1 cellular context compared by ENCODE assay signal in genomic region chr19:2261438-2262172, GRCh38.
TF ChIP-seq lines count a peak whose summit lies in the region.

No MANE protein-coding gene starts in this region.

TF ChIP-seq in GM12878, 131 proteins besides CTCF, POLR2A, EP300 and RAD21:
- TF ChIP-seq MEF2B (IDR thresholded peaks at IDR 0.05; ENCODE audit: partially characterized antibody, poor library complexity, severe bottlenecking) = no peak
- no peak for TF ChIP-seq ZNF592 (IDR thresholded peaks at IDR 0.05)
- TF ChIP-seq NRF1 (conservative IDR thresholded peaks at IDR 0.05; ENCODE audit: low read depth, low read length) = no peak
- peak; percentile 7; the same call in 1 of the 2 replicates for TF ChIP-seq SPI1 (IDR thresholded peaks at IDR 0.05; ENCODE audit: borderline replicate concordance, insufficient read depth, low read depth, low read length)
- TF ChIP-seq SREBF2 (IDR thresholded peaks at IDR 0.05; ENCODE audit: low read length) = no peak
- TF ChIP-seq POU2F2 (IDR thresholded peaks at IDR 0.05; ENCODE audit: borderline replicate concordance, low read depth, low read length) = no peak
- TF ChIP-seq NR2C1 (IDR thresholded peaks at IDR 0.05) = no peak
- TF ChIP-seq PKNOX1 (IDR thresholded peaks at IDR 0.05) = no peak
- peak; percentile 28; the same call in 1 of the 2 replicates for TF ChIP-seq SMC3 (IDR thresholded peaks at IDR 0.05; ENCODE audit: borderline replicate concordance, low read length)
- TF ChIP-seq GATAD2B (conservative IDR thresholded peaks at IDR 0.05; ENCODE audit: low read depth) = no peak
- no peak for TF ChIP-seq ZSCAN29 (IDR thresholded peaks at IDR 0.05)
- TF ChIP-seq, protein P1, sequence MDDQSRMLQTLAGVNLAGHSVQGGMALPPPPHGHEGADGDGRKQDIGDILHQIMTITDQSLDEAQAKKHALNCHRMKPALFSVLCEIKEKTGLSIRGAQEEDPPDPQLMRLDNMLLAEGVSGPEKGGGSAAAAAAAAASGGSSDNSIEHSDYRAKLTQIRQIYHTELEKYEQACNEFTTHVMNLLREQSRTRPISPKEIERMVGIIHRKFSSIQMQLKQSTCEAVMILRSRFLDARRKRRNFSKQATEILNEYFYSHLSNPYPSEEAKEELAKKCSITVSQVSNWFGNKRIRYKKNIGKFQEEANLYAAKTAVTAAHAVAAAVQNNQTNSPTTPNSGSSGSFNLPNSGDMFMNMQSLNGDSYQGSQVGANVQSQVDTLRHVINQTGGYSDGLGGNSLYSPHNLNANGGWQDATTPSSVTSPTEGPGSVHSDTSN (IDR thresholded peaks at IDR 0.05; ENCODE audit: insufficient replicate concordance, low read depth, low read length) = no peak
- TF ChIP-seq CHD4 (IDR thresholded peaks at IDR 0.05) = no peak
- peak; percentile 21; the same call in 1 of the 2 replicates for TF ChIP-seq CREM (IDR thresholded peaks at IDR 0.05; ENCODE audit: low read depth)
- no peak for TF ChIP-seq ZNF24 (IDR thresholded peaks at IDR 0.05)
- peak; percentile 88 for TF ChIP-seq YY1 (IDR thresholded peaks at IDR 0.05; ENCODE audit: low read depth, low read length)
